Comparison of ENCODE assay signal across 1 cellular context in the genomic region with DNA sequence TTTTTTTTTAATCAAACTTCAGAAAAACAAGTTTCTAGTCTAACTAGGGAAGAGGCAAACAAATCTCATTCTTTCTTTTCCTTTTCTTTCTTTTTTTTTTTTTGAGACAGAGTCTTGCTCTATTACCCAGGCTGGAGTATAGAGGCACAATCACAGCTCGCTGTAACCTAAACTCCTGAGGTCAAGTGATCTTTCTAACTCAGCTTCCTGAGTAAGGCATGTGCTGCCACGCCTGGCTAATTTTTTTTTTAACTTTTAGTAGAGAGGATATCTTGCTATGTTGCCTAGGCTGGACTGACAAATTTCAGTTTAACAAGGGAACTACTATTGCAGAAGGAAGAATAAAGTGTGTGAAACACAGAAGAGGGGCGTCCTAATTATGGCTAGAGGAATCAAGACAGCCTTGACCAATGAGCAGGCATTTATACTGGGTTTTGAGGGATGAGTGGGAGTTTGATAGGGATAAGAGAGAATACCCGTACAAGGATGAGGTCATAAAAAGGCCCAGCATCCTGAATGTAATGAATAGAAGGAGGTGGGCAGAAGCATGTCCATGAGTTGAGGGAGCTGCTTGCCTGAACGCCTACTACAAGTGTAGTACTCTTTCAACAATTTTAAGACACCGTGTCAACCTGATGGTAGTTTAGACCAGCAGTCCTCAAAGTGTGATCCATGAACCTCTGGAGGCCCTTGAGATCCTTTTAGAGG.
TF ChIP-seq lines count a peak whose summit lies in the region.

No MANE protein-coding gene starts in this region.

TF ChIP-seq in HepG2, 621 proteins besides CTCF, POLR2A, EP300 and RAD21:
- TF ChIP-seq GATAD1 (CRISPR knock-in tag; IDR thresholded peaks at IDR 0.05) (no peak), SRF (IDR thresholded peaks at IDR 0.05; ENCODE audit: low read depth, low read length) (no peak), ZNF251 (CRISPR knock-in tag; IDR thresholded peaks at IDR 0.05) (no peak), ZNF124 (CRISPR knock-in tag; IDR thresholded peaks at IDR 0.05) (no peak), RARG (CRISPR knock-in tag; IDR thresholded peaks at IDR 0.05; ENCODE audit: low read depth) (no peak), JUN (CRISPR knock-in tag; IDR thresholded peaks at IDR 0.05) (no peak), ZNF296 (CRISPR knock-in tag; conservative IDR thresholded peaks at IDR 0.05) (no peak), MED13 (CRISPR knock-in tag; IDR thresholded peaks at IDR 0.05) (no peak), KLF9 (CRISPR knock-in tag; IDR thresholded peaks at IDR 0.05; ENCODE audit: low read depth) (no peak), SKI (IDR thresholded peaks at IDR 0.05; ENCODE audit: partially characterized antibody) (no peak), ZEB1 (IDR thresholded peaks at IDR 0.05; ENCODE audit: insufficient replicate concordance, low read depth) (no peak)
- TF ChIP-seq, protein P1, sequence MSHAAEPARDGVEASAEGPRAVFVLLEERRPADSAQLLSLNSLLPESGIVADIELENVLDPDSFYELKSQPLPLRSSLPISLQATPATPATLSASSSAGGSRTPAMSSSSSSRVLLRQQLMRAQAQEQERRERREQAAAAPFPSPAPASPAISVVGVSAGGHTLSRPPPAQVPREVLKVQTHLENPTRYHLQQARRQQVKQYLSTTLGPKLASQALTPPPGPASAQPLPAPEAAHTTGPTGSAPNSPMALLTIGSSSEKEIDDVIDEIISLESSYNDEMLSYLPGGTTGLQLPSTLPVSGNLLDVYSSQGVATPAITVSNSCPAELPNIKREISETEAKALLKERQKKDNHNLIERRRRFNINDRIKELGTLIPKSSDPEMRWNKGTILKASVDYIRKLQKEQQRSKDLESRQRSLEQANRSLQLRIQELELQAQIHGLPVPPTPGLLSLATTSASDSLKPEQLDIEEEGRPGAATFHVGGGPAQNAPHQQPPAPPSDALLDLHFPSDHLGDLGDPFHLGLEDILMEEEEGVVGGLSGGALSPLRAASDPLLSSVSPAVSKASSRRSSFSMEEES (CRISPR knock-in tag; IDR thresholded peaks at IDR 0.05): no peak
- TF ChIP-seq, protein P2, sequence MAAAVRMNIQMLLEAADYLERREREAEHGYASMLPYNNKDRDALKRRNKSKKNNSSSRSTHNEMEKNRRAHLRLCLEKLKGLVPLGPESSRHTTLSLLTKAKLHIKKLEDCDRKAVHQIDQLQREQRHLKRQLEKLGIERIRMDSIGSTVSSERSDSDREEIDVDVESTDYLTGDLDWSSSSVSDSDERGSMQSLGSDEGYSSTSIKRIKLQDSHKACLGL (CRISPR knock-in tag; IDR thresholded peaks at IDR 0.05): no peak
